14 cellular contexts compared by ENCODE assay signal in the genomic region with DNA sequence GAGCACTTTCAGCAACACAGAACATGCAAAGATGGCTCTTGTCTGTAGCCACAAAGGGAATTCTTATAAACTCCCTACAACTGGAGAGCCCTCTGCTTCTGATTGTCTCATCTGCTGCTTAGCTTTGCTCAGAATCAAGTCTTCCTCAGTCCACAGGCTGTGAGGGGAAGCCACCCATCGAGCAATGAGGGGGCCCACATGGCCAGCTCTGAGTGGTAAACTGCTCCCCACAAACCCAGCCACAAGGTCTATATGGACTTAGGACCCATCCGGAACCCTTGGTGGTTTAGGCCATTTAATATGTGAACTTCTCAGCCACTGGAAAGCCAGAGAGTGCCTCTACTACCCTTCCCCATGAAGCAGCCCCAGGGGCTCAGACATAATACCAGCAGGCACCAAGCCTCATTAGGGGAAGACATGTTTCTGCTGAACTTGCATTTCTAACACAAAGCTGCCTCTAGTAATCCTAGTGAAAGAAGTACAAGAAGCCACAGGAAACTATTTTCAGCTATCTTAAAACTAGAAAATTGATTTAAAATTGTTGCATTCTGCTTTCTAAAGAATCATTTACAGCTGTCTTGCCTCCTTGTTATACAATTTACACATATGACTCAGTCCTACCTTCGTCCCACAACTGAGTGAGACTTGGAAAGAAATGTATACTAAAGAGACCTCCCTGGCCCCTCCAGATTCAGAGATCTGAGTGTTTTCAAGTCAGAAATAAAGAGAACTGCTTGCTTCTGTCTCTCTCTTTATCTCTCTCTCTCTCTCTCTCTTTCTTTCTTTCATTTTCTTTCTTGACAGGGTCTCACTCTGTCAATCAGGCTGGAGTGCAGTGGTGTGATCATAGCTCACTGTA.
DNase-seq lines count a peak whose midpoint lies in the region; ATAC-seq and TF ChIP-seq lines count a peak whose summit lies in the region.
"Had no signal": no experiment of that assay in that cellular context is flagged by ENCODE, and none has a peak within 500 bp of the region (broad histone marks: within the 10 kb centered on the region; RNA-seq: fewer than 3 reads in every experiment).

No MANE protein-coding gene starts in this region.

- peaks cover 49% of the 10 kb centered on the region for H3K4me1 ChIP-seq in KMS-11 (ENCODE audit: low read depth, poor library complexity, severe bottlenecking)
- H3K4me1 ChIP-seq in smooth muscle cell (ENCODE audit: low read depth): no peaks in the 10 kb centered on the region

- DNase-seq in activated T-cell treated with anti-CD3 and anti-CD28 coated beads, Interleukin-2, amount 50 U/mL, for 72 hours: no peak
- DNase-seq in activated T-cell treated with anti-CD3 and anti-CD28 coated beads, Interleukin-2, amount 50 U/mL, for 1 hour: no peak
- DNase-seq in astrocyte of the hippocampus (ENCODE audit: low read depth, low spot score) (peak; percentile 19), smooth muscle cell (lab: John Stamatoyannopoulos, UW; ENCODE audit: unreplicated experiment) (no peak), kidney tubule cell (ENCODE audit: low spot score) (no peak), NCI-H2107 treated with DMSO at 0.1 percent for 48 hours (lab: John Stamatoyannopoulos, UW; ENCODE audit: unreplicated experiment) (no peak)
- DNase-seq in stimulated activated CD4-positive, alpha-beta T cell treated with anti-CD3 and anti-CD28 coated beads, Interleukin-4, amount 100 ng/mL, for 1 hour: no peak
- DNase-seq: activated CD4-positive, CD25-positive, alpha-beta regulatory T cell treated with anti-CD3 and anti-CD28 coated beads, Interleukin-2, amount 50 U/mL, for 72 hours; activated T-cell treated with anti-CD3 and anti-CD28 coated beads, Interleukin-2, amount 50 U/mL, for 48 hours; aorta; stimulated activated CD4-positive, alpha-beta T cell treated with anti-CD3 and anti-CD28 coated beads, Interleukin-4, amount 100 ng/mL, for 4 hours; upper lobe of left lung had no signal

- peak overlapping the region; percentile 50 to 58 for H3K4me3 Mint-ChIP-seq in activated T-cell treated with anti-CD3 and anti-CD28 coated beads, Interleukin-2, amount 50 U/mL, for 72 hours

- no peak overlapping the region for H3K4me3 ChIP-seq in KMS-11 (IDR thresholded peaks at IDR 0.05; ENCODE audit: insufficient read depth, low read depth, low read length)
- no peak overlapping the region for H3K4me3 ChIP-seq in smooth muscle cell
- H3K4me3 ChIP-seq: esophagus muscularis mucosa, upper lobe of left lung had no signal

- H2AFZ ChIP-seq in KMS-11 (ENCODE audit: low read depth): peak overlapping the region; percentile 71
- no peak overlapping the region for H2AFZ ChIP-seq in smooth muscle cell (ENCODE audit: low read depth)

- no peaks in the 10 kb centered on the region for H3K9me3 ChIP-seq in smooth muscle cell (replicated peaks; ENCODE audit: low read depth)
- H3K9me3 ChIP-seq: esophagus muscularis mucosa, upper lobe of left lung had no signal

- no peaks in the 10 kb centered on the region for H3K36me3 ChIP-seq in KMS-11 (ENCODE audit: insufficient read depth)
- H3K36me3 ChIP-seq in smooth muscle cell (ENCODE audit: low read depth): no peaks in the 10 kb centered on the region
- H3K36me3 ChIP-seq: esophagus muscularis mucosa, upper lobe of left lung had no signal

- H3K27me3 ChIP-seq in KMS-11 (ENCODE audit: insufficient read depth, low read depth) (no peaks in the 10 kb centered on the region), smooth muscle cell (ENCODE audit: low read depth) (peaks cover 8% of the 10 kb centered on the region)
- H3K27me3 ChIP-seq: upper lobe of left lung had no signal

- H4K20me1 ChIP-seq in KMS-11 (ENCODE audit: insufficient read depth) (no peaks in the 10 kb centered on the region), smooth muscle cell (ENCODE audit: low read depth) (no peaks in the 10 kb centered on the region)

- H3K4me2 ChIP-seq in KMS-11 (peak overlapping the region; percentile 64), smooth muscle cell (peak overlapping the region; percentile 12)

- whole genome bisulfite sequencing in smooth muscle cell (ENCODE audit: low lambda C conversion rate): 76% methylated on average over 3 of the region's 3 CpGs

- H3K27me3 Mint-ChIP-seq in activated T-cell treated with anti-CD3 and anti-CD28 coated beads, Interleukin-2, amount 50 U/mL, for 72 hours (ENCODE audit: low read depth): peaks cover 65% of the 10 kb centered on the region

- H3K79me2 ChIP-seq in KMS-11 (ENCODE audit: insufficient read depth, low read depth) (no peaks in the 10 kb centered on the region), smooth muscle cell (ENCODE audit: low read depth) (no peaks in the 10 kb centered on the region)

- peaks cover 0 to under 1% of the 10 kb centered on the region in 2 donors for H3K36me3 Mint-ChIP-seq in activated T-cell treated with anti-CD3 and anti-CD28 coated beads, Interleukin-2, amount 50 U/mL, for 72 hours (ENCODE audit: insufficient read depth in 2 of 2)

- H3K9me3 Mint-ChIP-seq in activated T-cell treated with anti-CD3 and anti-CD28 coated beads, Interleukin-2, amount 50 U/mL, for 72 hours: no peaks in the 10 kb centered on the region

- TF ChIP-seq CTCF in KMS-11 (conservative IDR thresholded peaks at IDR 0.05; ENCODE audit: low read depth, low read length): no peak
- no peak for TF ChIP-seq CTCF in smooth muscle cell (IDR thresholded peaks at IDR 0.05; ENCODE audit: borderline replicate concordance, insufficient read depth, poor library complexity, severe bottlenecking)

- no peaks in the 10 kb centered on the region for H3F3A ChIP-seq in smooth muscle cell (ENCODE audit: low read depth)

- peaks cover 8% of the 10 kb centered on the region for H3K4me1 Mint-ChIP-seq in activated T-cell treated with anti-CD3 and anti-CD28 coated beads, Interleukin-2, amount 50 U/mL, for 72 hours (ENCODE audit: low read depth)

- H3K9ac ChIP-seq in KMS-11 (peak overlapping the region; percentile 52; the same call in 1 of the 2 replicates), smooth muscle cell (ENCODE audit: low read depth) (no peak overlapping the region)

- peak; percentile 73 to 74 for ATAC-seq in activated T-cell treated with anti-CD3 and anti-CD28 coated beads, Interleukin-2, amount 50 U/mL, for 72 hours (replicated peaks in 1 of 2)

- H3K27ac ChIP-seq in KMS-11 (peak overlapping the region; percentile 84), smooth muscle cell (ENCODE audit: low read depth) (no peak overlapping the region)
- H3K27ac ChIP-seq: esophagus muscularis mucosa, upper lobe of left lung had no signal

- H3K27ac Mint-ChIP-seq in activated T-cell treated with anti-CD3 and anti-CD28 coated beads, Interleukin-2, amount 50 U/mL, for 72 hours: no peak overlapping the region
